In the genomic region with DNA sequence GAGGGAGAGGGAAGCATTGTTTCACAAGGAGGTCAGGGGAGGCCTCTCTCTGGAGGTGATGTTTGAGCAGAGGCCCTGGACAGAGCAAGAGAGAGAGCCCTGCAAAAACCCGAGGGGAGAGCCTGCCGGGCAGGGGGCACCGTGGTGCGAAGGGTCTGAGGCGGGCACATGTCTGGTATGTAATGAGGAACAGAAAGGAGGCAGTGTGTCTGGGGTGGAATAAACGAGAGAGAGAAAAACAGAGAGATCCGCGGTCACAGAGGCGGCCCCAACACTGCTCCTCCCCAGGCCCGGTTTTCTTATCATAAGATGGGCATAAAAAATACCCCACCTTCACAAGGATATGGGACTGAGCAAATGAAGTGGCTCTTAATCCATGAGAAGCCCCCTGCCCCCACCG, we compare ENCODE assay signal across 18 cellular contexts.
DNase-seq lines count a peak whose midpoint lies in the region; ATAC-seq and TF ChIP-seq lines count a peak whose summit lies in the region.
"Had no signal": no experiment of that assay in that cellular context is flagged by ENCODE, and none has a peak within 500 bp of the region (broad histone marks: within the 10 kb centered on the region; RNA-seq: fewer than 3 reads in every experiment).

No MANE protein-coding gene starts in this region.

- TF ChIP-seq CTCF in CD8-positive, alpha-beta T cell (IDR thresholded peaks at IDR 0.05) = no peak
- TF ChIP-seq CTCF in activated B cell treated with CpG ODN at 0.5 μM for 24 hours (IDR thresholded peaks at IDR 0.05) (no peak), dorsolateral prefrontal cortex (IDR thresholded peaks at IDR 0.05 in 54 of 56, conservative IDR thresholded peaks at IDR 0.05 in 2 of 56; ENCODE audit: low read depth in 1 of 56, partially characterized antibody in 56 of 56) (no peak), sigmoid colon (IDR thresholded peaks at IDR 0.05) (no peak), transverse colon (IDR thresholded peaks at IDR 0.05) (no peak)

- in situ Hi-C loops in transverse colon (cut with MboI; ENCODE audit: low pct_ligation_motif_present in 1 of 4, low pct_unique_long_range_greater_than_20kb in 1 of 4, low sequenced_read_pairs in 3 of 4) = no loop called here

- H3K4me1 Mint-ChIP-seq in CD8-positive, alpha-beta T cell (ENCODE audit: low read depth) = peaks cover 70% of the 10 kb centered on the region
- H3K4me1 Mint-ChIP-seq in activated B cell treated with CpG ODN at 0.5 μM for 24 hours = peaks cover 56% of the 10 kb centered on the region

- intact Hi-C loops in CD8-positive, alpha-beta T cell (cut with DNase I, micrococcal nuclease) = no loop called here
- intact Hi-C loops in activated B cell treated with CpG ODN at 0.5 μM for 24 hours (cut with micrococcal nuclease) = no loop called here
- intact Hi-C loops in dorsolateral prefrontal cortex (cut with DNase I) = no loop called here
- intact Hi-C loops in sigmoid colon (cut with DNase I) = no loop called here
- intact Hi-C loops in transverse colon (cut with DNase I; ENCODE audit: low total_unique reads) = no loop called here

- H3K27ac Mint-ChIP-seq in CD8-positive, alpha-beta T cell = peak overlapping the region; percentile 42
- H3K27ac Mint-ChIP-seq in activated B cell treated with CpG ODN at 0.5 μM for 24 hours = peak overlapping the region; percentile 12

- no peak overlapping the region for H3K4me3 Mint-ChIP-seq in CD8-positive, alpha-beta T cell
- no peak overlapping the region for H3K4me3 Mint-ChIP-seq in activated B cell treated with CpG ODN at 0.5 μM for 24 hours

- TF ChIP-seq POLR2A in sigmoid colon (IDR thresholded peaks at IDR 0.05) (no peak), transverse colon (IDR thresholded peaks at IDR 0.05) (no peak)

- H3K4me3 ChIP-seq in CD8-positive, alpha-beta T cell (ENCODE audit: low read depth, low read length) = no peak overlapping the region
- H3K4me3 ChIP-seq in dorsolateral prefrontal cortex (no peak overlapping the region), sigmoid colon (no peak overlapping the region), transverse colon (no peak overlapping the region)
- H3K4me3 ChIP-seq: breast epithelium, heart right ventricle, lower lobe of right lung had no signal

- no peaks in the 10 kb centered on the region for H3K9me3 ChIP-seq in CD8-positive, alpha-beta T cell (ENCODE audit: low read length)
- H3K9me3 ChIP-seq in sigmoid colon (no peaks in the 10 kb centered on the region), transverse colon (no peaks in the 10 kb centered on the region)
- H3K9me3 ChIP-seq: BE2C, breast epithelium, heart right ventricle, lower lobe of right lung had no signal

- TF ChIP-seq EP300 in sigmoid colon (IDR thresholded peaks at IDR 0.05) (no peak), transverse colon (IDR thresholded peaks at IDR 0.05; ENCODE audit: low read depth) (no peak)

- peaks cover 69% of the 10 kb centered on the region for H3K36me3 Mint-ChIP-seq in CD8-positive, alpha-beta T cell
- peaks cover 57% of the 10 kb centered on the region for H3K36me3 Mint-ChIP-seq in activated B cell treated with CpG ODN at 0.5 μM for 24 hours (ENCODE audit: low read depth)

- H3K27ac ChIP-seq in CD8-positive, alpha-beta T cell (ENCODE audit: low read depth, low read length) = no peak overlapping the region
- H3K27ac ChIP-seq in dorsolateral prefrontal cortex (peak overlapping the region; percentile 61 to 100 (median 96)), sigmoid colon (no peak overlapping the region), transverse colon (no peak overlapping the region)
- H3K27ac ChIP-seq: breast epithelium, heart right ventricle, parathyroid adenoma had no signal

- CTCF ChIA-PET in CD8-positive, alpha-beta T cell (lab: Charles Lee) = interaction anchor here (2.8 kb wide), 1 partner anchor 51 kb away, joined by 6 read pairs; no protein-coding TSS in a partner anchor
- CTCF ChIA-PET in activated B cell treated with CpG ODN at 0.5 μM for 24 hours (lab: Charles Lee) = no interaction called here

- WGBS in sigmoid colon, 2 donors = 82 to 88% methylated on average over 11 of the region's 11 CpGs
- WGBS in transverse colon (ENCODE audit: low coverage in 1 of 2), 2 donors = 70 to 79% methylated on average over 11 of the region's 11 CpGs

- no peak for DNase-seq in CD8-positive, alpha-beta T cell
- DNase-seq in activated B cell treated with CpG ODN at 0.5 μM for 24 hours (no peak), dorsolateral prefrontal cortex (peak in 1 of 10 donors; percentile 41), sigmoid colon (peak; percentile 55), transverse colon (no peak), HPDE6-E6E7 (ENCODE audit: extremely low spot score) (no peak)
- DNase-seq: activated naive CD4-positive, alpha-beta T cell treated with anti-CD3 and anti-CD28 coated beads, Interleukin-2, amount 50 U/mL, for 16 hours; BE2C; effector CD4-positive, alpha-beta T cell; heart right ventricle; lower lobe of right lung; NCI-H2029 treated with DMSO at 0.1 percent for 48 hours; NCI-H524 treated with DMSO at 0.1 percent for 48 hours; SIG-M5; T-helper 2 cell had no signal

- H3K27me3 ChIP-seq in CD8-positive, alpha-beta T cell (ENCODE audit: insufficient read depth, low read length) = no peaks in the 10 kb centered on the region
- no peaks in the 10 kb centered on the region for H3K27me3 ChIP-seq in dorsolateral prefrontal cortex
- H3K27me3 ChIP-seq in sigmoid colon = no peaks in the 10 kb centered on the region
- H3K27me3 ChIP-seq in transverse colon = no peaks in the 10 kb centered on the region
- H3K27me3 ChIP-seq: BE2C, breast epithelium, heart right ventricle had no signal

- H3K36me3 ChIP-seq in CD8-positive, alpha-beta T cell (ENCODE audit: insufficient read depth, low read length) = peaks cover 20% of the 10 kb centered on the region
- H3K36me3 ChIP-seq in sigmoid colon = no peaks in the 10 kb centered on the region
- no peaks in the 10 kb centered on the region for H3K36me3 ChIP-seq in transverse colon
- H3K36me3 ChIP-seq: BE2C, breast epithelium had no signal

- H3K4me1 ChIP-seq in CD8-positive, alpha-beta T cell (ENCODE audit: insufficient read depth, low read length) = peaks cover 34% of the 10 kb centered on the region
- H3K4me1 ChIP-seq in sigmoid colon = peaks cover 0 to 5% (median 0%) of the 10 kb centered on the region in 4 donors
- H3K4me1 ChIP-seq in transverse colon = peaks cover 0 to 11% (median 0%) of the 10 kb centered on the region in 4 donors

- no peak for ATAC-seq in CD8-positive, alpha-beta T cell
- ATAC-seq in activated B cell treated with CpG ODN at 0.5 μM for 24 hours (ENCODE audit: low read depth) = no peak
- ATAC-seq in HG03025 (IDR thresholded peaks at IDR 0.05; ENCODE audit: low FRiP score, unreplicated experiment) = no peak
- ATAC-seq: heart right ventricle, lower lobe of right lung had no signal

- POLR2A ChIA-PET in CD8-positive, alpha-beta T cell (lab: Charles Lee) = no interaction called here
- POLR2A ChIA-PET in activated B cell treated with CpG ODN at 0.5 μM for 24 hours (lab: Charles Lee) = interaction anchor here (0.7 kb wide), 1 partner anchor 1554 kb away, joined by 3 read pairs; no protein-coding TSS in a partner anchor

- H3K27me3 Mint-ChIP-seq in CD8-positive, alpha-beta T cell (ENCODE audit: low read depth) = no peaks in the 10 kb centered on the region
- H3K27me3 Mint-ChIP-seq in activated B cell treated with CpG ODN at 0.5 μM for 24 hours = no peaks in the 10 kb centered on the region

- no peaks in the 10 kb centered on the region for H3K9me3 Mint-ChIP-seq in CD8-positive, alpha-beta T cell
- H3K9me3 Mint-ChIP-seq in activated B cell treated with CpG ODN at 0.5 μM for 24 hours = no peaks in the 10 kb centered on the region

Comparison
In these comparisons a context has a peak if more than half of its experiments do, and no peak if none do; other contexts are left out.
1. H3K27ac ChIP-seq: peak in dorsolateral prefrontal cortex (59 of 59); none in CD8-positive, alpha-beta T cell (single experiment), sigmoid colon (0 of 4) and transverse colon (0 of 4).